Comparison of ENCODE assay signal across 8 cellular contexts in genomic region chr16:31713945-31714898, GRCh38.
DNase-seq lines count a peak whose midpoint lies in the region; ATAC-seq and TF ChIP-seq lines count a peak whose summit lies in the region.

No MANE protein-coding gene starts in this region.

- peak overlapping the region; percentile 98 for H3K4me3 Mint-ChIP-seq in activated naive CD4-positive, alpha-beta T cell treated with anti-CD3 and anti-CD28 coated beads, Interleukin-2, amount 50 U/mL, for 24 hours

- 0 out of 2 replicates have a peak, but pooled peaks have one; percentile 16 for TF ChIP-seq CTCF in WI38 (IDR thresholded peaks at IDR 0.05; ENCODE audit: low read depth, low read length)
- peak; percentile 36 for TF ChIP-seq CTCF in foreskin keratinocyte (conservative IDR thresholded peaks at IDR 0.05)

- peaks cover 18% of the 10 kb centered on the region for H3K36me3 Mint-ChIP-seq in activated naive CD4-positive, alpha-beta T cell treated with anti-CD3 and anti-CD28 coated beads, Interleukin-2, amount 50 U/mL, for 24 hours

- ATAC-seq in foreskin keratinocyte (no peak), HG02970 (IDR thresholded peaks at IDR 0.05; ENCODE audit: low FRiP score, unreplicated experiment) (no peak)

- H3K4me1 Mint-ChIP-seq in activated naive CD4-positive, alpha-beta T cell treated with anti-CD3 and anti-CD28 coated beads, Interleukin-2, amount 50 U/mL, for 24 hours, result peaks cover 55% of the 10 kb centered on the region

- H3K4me1 ChIP-seq in foreskin keratinocyte, result peaks cover 12% of the 10 kb centered on the region

- DNase-seq in activated naive CD4-positive, alpha-beta T cell treated with anti-CD3 and anti-CD28 coated beads, Interleukin-2, amount 50 U/mL, for 16 hours, result no peak
- no peak for DNase-seq in foreskin keratinocyte
- DNase-seq in retina, result peak; percentile 51
- no peak for DNase-seq in NCI-H510A treated with DMSO at 0.1 percent for 48 hours (lab: John Stamatoyannopoulos, UW)
- no peak for DNase-seq in NCI-H1092 treated with DMSO at 0.1 percent for 48 hours (lab: John Stamatoyannopoulos, UW)

- peak overlapping the region; percentile 95 for H3K4me3 ChIP-seq in WI38 (ENCODE audit: low read depth, low read length)

- peak overlapping the region; percentile 69 for H3K27ac ChIP-seq in foreskin keratinocyte

- H3K27me3 ChIP-seq in foreskin keratinocyte, result no peaks in the 10 kb centered on the region

- H3K27me3 Mint-ChIP-seq in activated naive CD4-positive, alpha-beta T cell treated with anti-CD3 and anti-CD28 coated beads, Interleukin-2, amount 50 U/mL, for 24 hours, result no peaks in the 10 kb centered on the region

- peak overlapping the region; percentile 92 for H3K27ac Mint-ChIP-seq in activated naive CD4-positive, alpha-beta T cell treated with anti-CD3 and anti-CD28 coated beads, Interleukin-2, amount 50 U/mL, for 24 hours

- H3K9me3 Mint-ChIP-seq in activated naive CD4-positive, alpha-beta T cell treated with anti-CD3 and anti-CD28 coated beads, Interleukin-2, amount 50 U/mL, for 24 hours, result no peaks in the 10 kb centered on the region
